Comparison of ENCODE assay signal across 7 cellular contexts in the genomic region with DNA sequence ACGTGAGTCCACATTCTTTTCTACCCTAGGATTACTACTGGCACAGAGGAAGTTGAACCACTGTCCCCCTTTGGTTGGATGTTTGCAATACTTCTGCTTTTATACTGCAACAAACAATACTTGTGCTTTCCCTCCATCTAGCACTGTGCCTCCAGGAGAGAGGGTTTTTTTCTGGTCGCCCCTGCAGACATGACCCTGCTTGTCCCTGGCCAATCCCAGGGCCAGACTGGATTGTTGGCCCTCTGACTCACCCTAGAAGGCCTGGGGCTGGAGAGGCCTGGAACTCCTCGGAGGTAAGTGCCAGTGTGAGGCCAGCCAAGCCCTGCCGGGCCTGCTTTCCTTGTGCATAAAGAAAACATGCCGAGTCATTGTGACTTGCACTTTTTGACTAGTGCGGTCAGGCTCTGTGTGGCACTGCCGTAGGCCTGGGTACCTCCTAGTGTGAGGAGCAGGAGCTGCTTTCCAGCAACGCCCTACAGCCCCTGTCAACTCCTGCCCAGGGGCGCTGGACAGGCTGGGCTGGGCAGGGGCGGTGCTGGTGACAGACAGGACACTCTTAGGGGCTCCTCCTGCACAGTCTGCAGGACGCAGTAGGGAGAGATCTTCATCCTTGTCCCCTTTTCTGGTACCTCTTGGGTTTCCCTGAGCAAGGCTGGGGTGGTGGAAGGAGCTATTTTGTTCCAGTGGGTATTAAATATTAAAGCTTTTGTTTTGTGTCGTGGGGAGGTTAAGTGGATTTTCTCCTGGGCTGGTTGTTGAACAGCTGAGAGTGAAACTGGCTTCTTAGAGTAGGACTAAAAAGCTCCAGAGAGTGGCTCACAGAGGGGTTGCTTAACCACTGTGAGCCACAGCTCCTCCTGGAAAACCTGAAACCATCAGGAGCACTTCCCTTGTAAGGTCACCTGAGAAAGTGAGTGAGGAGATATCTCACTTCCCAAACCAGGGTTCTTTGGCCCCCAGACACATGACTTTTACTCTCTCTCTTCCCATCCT. TPM values are rescaled to one million over a fixed set of nuclear protein-coding genes. Genes with fewer than 3 reads are reported as not detected.
A peak's percentile ranks its signal among the peaks of the same experiment; 100 is the strongest.
DNase-seq lines count a peak whose midpoint lies in the region; ATAC-seq lines count a peak whose summit lies in the region.

No MANE protein-coding gene starts in this region.

- peak overlapping the region in 1 of 2 donors; percentile 20 for H3K4me3 Mint-ChIP-seq in activated T-cell treated with anti-CD3 and anti-CD28 coated beads, Interleukin-2, amount 50 U/mL, for 72 hours

- peak; percentile 98 for DNase-seq in GM04504 (ENCODE audit: low read depth)
- DNase-seq in NCI-H2227 treated with DMSO at 0.1 percent for 48 hours (lab: John Stamatoyannopoulos, UW) = peak; percentile 47
- peak; percentile 15 to 19 for DNase-seq in activated T-cell treated with anti-CD3 and anti-CD28 coated beads, Interleukin-2, amount 50 U/mL, for 72 hours
- DNase-seq in globus pallidus (ENCODE audit: low spot score) = peak; percentile 86

- peaks cover 18% of the 10 kb centered on the region for H3K4me1 Mint-ChIP-seq in activated T-cell treated with anti-CD3 and anti-CD28 coated beads, Interleukin-2, amount 50 U/mL, for 72 hours (ENCODE audit: low read depth)

- H3K27me3 ChIP-seq in neuron (ENCODE audit: insufficient read depth, low read length) = no peaks in the 10 kb centered on the region

- H3K27ac Mint-ChIP-seq in activated T-cell treated with anti-CD3 and anti-CD28 coated beads, Interleukin-2, amount 50 U/mL, for 72 hours = no peak overlapping the region

- no peaks in the 10 kb centered on the region for H3K9me3 ChIP-seq in neuron (ENCODE audit: low read length)

- peak; percentile 64 for ATAC-seq in HG02870 (IDR thresholded peaks at IDR 0.05; ENCODE audit: unreplicated experiment)
- peak; percentile 60 to 61 for ATAC-seq in activated T-cell treated with anti-CD3 and anti-CD28 coated beads, Interleukin-2, amount 50 U/mL, for 72 hours (replicated peaks in 1 of 2)
- ATAC-seq in GM18520 (IDR thresholded peaks at IDR 0.05; ENCODE audit: unreplicated experiment) = no peak

- no peaks in the 10 kb centered on the region for H3K36me3 Mint-ChIP-seq in activated T-cell treated with anti-CD3 and anti-CD28 coated beads, Interleukin-2, amount 50 U/mL, for 72 hours (ENCODE audit: insufficient read depth in 2 of 2)

- no peaks in the 10 kb centered on the region for H3K27me3 Mint-ChIP-seq in activated T-cell treated with anti-CD3 and anti-CD28 coated beads, Interleukin-2, amount 50 U/mL, for 72 hours (ENCODE audit: low read depth)

- peak overlapping the region; percentile 9 for H3K4me3 ChIP-seq in neuron (ENCODE audit: low read length)

- H3K9me3 Mint-ChIP-seq in activated T-cell treated with anti-CD3 and anti-CD28 coated beads, Interleukin-2, amount 50 U/mL, for 72 hours = no peaks in the 10 kb centered on the region

- H3K4me1 ChIP-seq in neuron (ENCODE audit: insufficient read depth, low read length) = peaks cover 11% of the 10 kb centered on the region

- no peaks in the 10 kb centered on the region for H3K36me3 ChIP-seq in neuron (ENCODE audit: insufficient read depth, low read length)

- H2AFZ ChIP-seq in neuron (ENCODE audit: low read depth, low read length) = peak overlapping the region; percentile 88

RNA-seq across cellular contexts. Expression of gene TKT, which starts 14.4 kb away (rescaled TPM):
- 100 to 1,000 TPM; 252 to 274 TPM for total RNA-seq in activated T-cell treated with anti-CD3 and anti-CD28 coated beads, Interleukin-2, amount 50 U/mL, for 72 hours

Comparison
In these comparisons a context has a peak if more than half of its experiments do, and no peak if none do; other contexts are left out.
1. DNase-seq: peak in every context shown above with its lines; median percentile 98 in GM04504; 86 in globus pallidus; 47 in NCI-H2227 treated with DMSO at 0.1 percent for 48 hours; 17 in activated T-cell treated with anti-CD3 and anti-CD28 coated beads, Interleukin-2, amount 50 U/mL, for 72 hours.